In the genomic region with DNA sequence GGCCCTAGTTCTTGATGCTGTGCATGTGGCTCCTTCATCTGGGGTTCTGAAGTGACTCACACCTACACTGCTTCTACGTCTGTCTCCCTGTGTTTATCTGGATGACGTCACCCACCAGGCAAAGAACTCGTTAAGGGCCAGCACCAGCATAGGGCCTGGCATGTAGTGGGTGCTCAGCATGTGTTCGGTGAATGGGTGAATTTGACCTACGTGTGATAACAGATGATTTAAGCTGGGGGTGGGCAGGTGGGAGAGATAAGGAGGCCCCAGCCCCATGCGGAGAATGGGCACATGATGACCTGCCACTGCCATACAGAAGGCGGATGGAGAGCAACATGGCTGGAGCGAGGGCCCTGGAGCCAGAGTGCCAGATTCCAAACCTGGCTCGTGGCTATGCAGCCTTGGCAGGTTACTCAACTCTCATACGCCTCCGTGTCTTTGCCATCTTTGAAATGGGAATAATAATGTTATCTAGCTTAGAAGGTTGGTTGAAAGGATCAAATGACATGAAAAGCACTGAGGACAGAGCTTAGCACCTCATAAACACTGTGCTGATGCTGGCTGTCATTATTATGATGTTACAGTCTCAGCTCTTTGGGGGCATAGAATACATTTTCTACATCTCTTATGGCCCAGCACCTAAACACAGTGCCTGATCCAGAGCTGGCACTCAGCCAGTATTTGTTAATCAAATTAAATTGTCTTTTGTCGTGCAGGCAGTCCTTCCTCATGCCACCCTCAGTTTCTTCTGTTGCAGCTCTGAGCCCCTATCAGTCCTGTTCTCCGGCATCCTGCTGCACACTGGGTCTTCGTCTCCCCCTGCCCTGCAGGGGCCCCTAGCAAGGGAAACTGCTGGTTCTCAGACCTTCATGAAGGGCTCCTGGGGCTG, we compare ENCODE assay signal across 1 cellular context.
TF ChIP-seq lines count a peak whose summit lies in the region.

No MANE protein-coding gene starts in this region.

TF ChIP-seq in HCT116, 20 proteins besides CTCF, POLR2A, EP300 and RAD21 (continued from another document):
- TF ChIP-seq, protein P1, sequence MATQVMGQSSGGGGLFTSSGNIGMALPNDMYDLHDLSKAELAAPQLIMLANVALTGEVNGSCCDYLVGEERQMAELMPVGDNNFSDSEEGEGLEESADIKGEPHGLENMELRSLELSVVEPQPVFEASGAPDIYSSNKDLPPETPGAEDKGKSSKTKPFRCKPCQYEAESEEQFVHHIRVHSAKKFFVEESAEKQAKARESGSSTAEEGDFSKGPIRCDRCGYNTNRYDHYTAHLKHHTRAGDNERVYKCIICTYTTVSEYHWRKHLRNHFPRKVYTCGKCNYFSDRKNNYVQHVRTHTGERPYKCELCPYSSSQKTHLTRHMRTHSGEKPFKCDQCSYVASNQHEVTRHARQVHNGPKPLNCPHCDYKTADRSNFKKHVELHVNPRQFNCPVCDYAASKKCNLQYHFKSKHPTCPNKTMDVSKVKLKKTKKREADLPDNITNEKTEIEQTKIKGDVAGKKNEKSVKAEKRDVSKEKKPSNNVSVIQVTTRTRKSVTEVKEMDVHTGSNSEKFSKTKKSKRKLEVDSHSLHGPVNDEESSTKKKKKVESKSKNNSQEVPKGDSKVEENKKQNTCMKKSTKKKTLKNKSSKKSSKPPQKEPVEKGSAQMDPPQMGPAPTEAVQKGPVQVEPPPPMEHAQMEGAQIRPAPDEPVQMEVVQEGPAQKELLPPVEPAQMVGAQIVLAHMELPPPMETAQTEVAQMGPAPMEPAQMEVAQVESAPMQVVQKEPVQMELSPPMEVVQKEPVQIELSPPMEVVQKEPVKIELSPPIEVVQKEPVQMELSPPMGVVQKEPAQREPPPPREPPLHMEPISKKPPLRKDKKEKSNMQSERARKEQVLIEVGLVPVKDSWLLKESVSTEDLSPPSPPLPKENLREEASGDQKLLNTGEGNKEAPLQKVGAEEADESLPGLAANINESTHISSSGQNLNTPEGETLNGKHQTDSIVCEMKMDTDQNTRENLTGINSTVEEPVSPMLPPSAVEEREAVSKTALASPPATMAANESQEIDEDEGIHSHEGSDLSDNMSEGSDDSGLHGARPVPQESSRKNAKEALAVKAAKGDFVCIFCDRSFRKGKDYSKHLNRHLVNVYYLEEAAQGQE (IDR thresholded peaks at IDR 0.05; ENCODE audit: low read depth): no peak
- TF ChIP-seq ATF3 (IDR thresholded peaks at IDR 0.05): no peak
- TF ChIP-seq CEBPB (IDR thresholded peaks at IDR 0.05; ENCODE audit: low read depth): no peak
- TF ChIP-seq EZH2phosphoT487 (IDR thresholded peaks at IDR 0.05; ENCODE audit: borderline replicate concordance): no peak
- no peak for TF ChIP-seq SP1 (IDR thresholded peaks at IDR 0.05; ENCODE audit: low read depth)
- TF ChIP-seq YY1 (IDR thresholded peaks at IDR 0.05; ENCODE audit: extremely low read depth, insufficient replicate concordance, low read depth, low read length): no peak
- TF ChIP-seq CBX3 (IDR thresholded peaks at IDR 0.05; ENCODE audit: low read depth): no peak
TF ChIP-seq in HCT116: peak in this region for 0.
